In genomic region chr10:33376976-33377657, GRCh38 we compare ENCODE assay signal across 15 cellular contexts. TPM values are rescaled to one million over a fixed set of nuclear protein-coding genes. Genes with fewer than 3 reads are reported as not detected.
DNase-seq lines count a peak whose midpoint lies in the region; TF ChIP-seq lines count a peak whose summit lies in the region.
"Had no signal": no experiment of that assay in that cellular context is flagged by ENCODE, and none has a peak within 500 bp of the region (broad histone marks: within the 10 kb centered on the region; RNA-seq: fewer than 3 reads in every experiment).

No MANE protein-coding gene starts in this region.

- peak; percentile 1 for DNase-seq in activated T-cell treated with anti-CD3 and anti-CD28 coated beads for 24 hours (ENCODE audit: low read depth)
- no peak for DNase-seq in activated T-cell treated with anti-CD3 and anti-CD28 coated beads, Interleukin-2, amount 50 U/mL, for 48 hours
- peak in 1 of 2 experiments; percentile 44 for DNase-seq in SJSA1 (ENCODE audit: low read depth in 1 of 2, low spot score in 2 of 2)
- DNase-seq in epithelial cell of prostate (ENCODE audit: low read depth, low spot score) = peak; percentile 10
- no peak for DNase-seq in erythroblast (lab: John Stamatoyannopoulos, UW)
- DNase-seq in activated CD4-positive, alpha-beta T cell treated with anti-CD3 and anti-CD28 coated beads, Interleukin-2, amount 50 U/mL, for 4 hours = no peak
- DNase-seq in esophagus muscularis mucosa (ENCODE audit: extremely low spot score) = no peak
- DNase-seq: activated gamma-delta T cell treated with Interleukin-2 at 50 U/mL for 16 hours, left ventricle myocardium superior, NCI-H1436 treated with DMSO at 0.1 percent for 48 hours, NCI-H82, trophoblast cell had no signal

- H3K4me3 ChIP-seq in SJSA1 = no peak overlapping the region
- H3K4me3 ChIP-seq in skeletal muscle satellite cell (ENCODE audit: low read length) = peak overlapping the region; percentile 63
- no peak overlapping the region for H3K4me3 ChIP-seq in esophagus muscularis mucosa
- H3K4me3 ChIP-seq: BLaER1 treated with 17β-estradiol and CSF1 and Interleukin-3, amounts not matched to agents 10 nM and 100 nM had no signal

- H3K27me3 ChIP-seq in SJSA1 (replicated peaks) (no peaks in the 10 kb centered on the region), skeletal muscle satellite cell (ENCODE audit: control insufficient read depth, insufficient read depth, low read length) (no peaks in the 10 kb centered on the region), esophagus muscularis mucosa (no peaks in the 10 kb centered on the region)
- H3K27me3 ChIP-seq: BLaER1 treated with 17β-estradiol and CSF1 and Interleukin-3, amounts not matched to agents 10 nM and 100 nM had no signal

- H3K9ac ChIP-seq in skeletal muscle satellite cell (ENCODE audit: low read depth, low read length) = peak overlapping the region; percentile 80
- H3K9ac ChIP-seq: BLaER1 treated with 17β-estradiol and CSF1 and Interleukin-3, amounts not matched to agents 10 nM and 100 nM had no signal

- TF ChIP-seq EP300 in esophagus muscularis mucosa (IDR thresholded peaks at IDR 0.05) = no peak

- H3K36me3 ChIP-seq in SJSA1 (no peaks in the 10 kb centered on the region), skeletal muscle satellite cell (ENCODE audit: insufficient read depth, low read length) (no peaks in the 10 kb centered on the region), esophagus muscularis mucosa (no peaks in the 10 kb centered on the region)
- H3K36me3 ChIP-seq: BLaER1 treated with 17β-estradiol and CSF1 and Interleukin-3, amounts not matched to agents 10 nM and 100 nM had no signal

- H3K4me1 ChIP-seq in SJSA1 (replicated peaks) = peaks cover 23% of the 10 kb centered on the region
- H3K4me1 ChIP-seq in skeletal muscle satellite cell (ENCODE audit: control insufficient read depth, insufficient read depth, low read length) = peaks cover 35% of the 10 kb centered on the region
- H3K4me1 ChIP-seq in esophagus muscularis mucosa = peaks cover 0 to 5% (median 2%) of the 10 kb centered on the region in 4 donors

- intact Hi-C loops in esophagus muscularis mucosa (cut with DNase I) = no loop called here

- peak overlapping the region; percentile 83 for H3K4me2 ChIP-seq in skeletal muscle satellite cell (ENCODE audit: low read length)

- TF ChIP-seq CTCF in esophagus muscularis mucosa (IDR thresholded peaks at IDR 0.05) = no peak

- no peaks in the 10 kb centered on the region for H3K9me3 ChIP-seq in SJSA1 (replicated peaks)
- no peaks in the 10 kb centered on the region for H3K9me3 ChIP-seq in skeletal muscle satellite cell (replicated peaks; ENCODE audit: low read length)
- H3K9me3 ChIP-seq in esophagus muscularis mucosa = no peaks in the 10 kb centered on the region

- TF ChIP-seq POLR2A in erythroblast (IDR thresholded peaks at IDR 0.05; ENCODE audit: low read length) (no peak), esophagus muscularis mucosa (IDR thresholded peaks at IDR 0.05; ENCODE audit: low read depth) (no peak)

- H3K27ac ChIP-seq in SJSA1 (peak overlapping the region; percentile 41), epithelial cell of prostate (peak overlapping the region; percentile 88), esophagus muscularis mucosa (replicated peaks in 1 of 4) (no peak overlapping the region)
- H3K27ac ChIP-seq: HL-60 had no signal

- 75% methylated on average over 4 of the region's 4 CpGs for WGBS in esophagus muscularis mucosa

RNA-seq across cellular contexts. Expression of gene NRP1, which starts 42.6 kb away (rescaled TPM):
- 63.0 and 85.9 TPM in 2 replicates for total RNA-seq in SJSA1 (2014; rRNA removed; shearing (Covaris generic))
- total RNA-seq in skeletal muscle satellite cell (2012; rRNA removed) = 292 and 302 TPM in 2 replicates
- total RNA-seq in esophagus muscularis mucosa = 10 to 100 TPM; 36.5 to 64.4 (median 54.1) TPM

Comparison
In these comparisons a context has a peak if more than half of its experiments do, and no peak if none do; other contexts are left out.
1. DNase-seq: peak in activated T-cell treated with anti-CD3 and anti-CD28 coated beads for 24 hours (single experiment) and epithelial cell of prostate (single experiment); none in activated T-cell treated with anti-CD3 and anti-CD28 coated beads, Interleukin-2, amount 50 U/mL, for 48 hours (0 of 2), erythroblast (0 of 2), activated CD4-positive, alpha-beta T cell treated with anti-CD3 and anti-CD28 coated beads, Interleukin-2, amount 50 U/mL, for 4 hours (0 of 2) and esophagus muscularis mucosa (single experiment).
2. H3K27ac ChIP-seq: peak in SJSA1 (single experiment) and epithelial cell of prostate (single experiment); none in esophagus muscularis mucosa (0 of 4).